In genomic region chr10:100158044-100158805, GRCh38 we compare ENCODE assay signal across 9 cellular contexts. TPM values are rescaled to one million over a fixed set of nuclear protein-coding genes. Genes with fewer than 3 reads are reported as not detected.
A peak's percentile ranks its signal among the peaks of the same experiment; 100 is the strongest.
DNase-seq lines count a peak whose midpoint lies in the region; ATAC-seq and TF ChIP-seq lines count a peak whose summit lies in the region.
"Had no signal": no experiment of that assay in that cellular context is flagged by ENCODE, and none has a peak within 500 bp of the region (broad histone marks: within the 10 kb centered on the region; RNA-seq: fewer than 3 reads in every experiment).

No MANE protein-coding gene starts in this region.

- H3K27me3 ChIP-seq in esophagus (ENCODE audit: control insufficient read depth in 1 of 2, insufficient read depth in 2 of 2, low read length in 2 of 2) = no peaks in the 10 kb centered on the region
- no peaks in the 10 kb centered on the region for H3K27me3 ChIP-seq in hepatocyte
- H3K27me3 ChIP-seq in effector memory CD4-positive, alpha-beta T cell (replicated peaks; ENCODE audit: control insufficient read depth, insufficient read depth, low read length, poor library complexity, severe bottlenecking) = no peaks in the 10 kb centered on the region

- peak overlapping the region in 1 of 2 donors; percentile 42 for H3K27ac Mint-ChIP-seq in stimulated activated naive CD8-positive, alpha-beta T cell treated with anti-CD3 and anti-CD28 coated beads, Interleukin-15, amount 100 ng/mL, for 72 hours

- H4K20me1 ChIP-seq in hepatocyte (ENCODE audit: insufficient read depth, poor library complexity, severe bottlenecking) = no peaks in the 10 kb centered on the region

- no peak overlapping the region for H3K4me3 Mint-ChIP-seq in stimulated activated naive CD8-positive, alpha-beta T cell treated with anti-CD3 and anti-CD28 coated beads, Interleukin-15, amount 100 ng/mL, for 72 hours

- H3K27me3 Mint-ChIP-seq in stimulated activated naive CD8-positive, alpha-beta T cell treated with anti-CD3 and anti-CD28 coated beads, Interleukin-15, amount 100 ng/mL, for 72 hours = no peaks in the 10 kb centered on the region

- DNase-seq in hepatocyte (ENCODE audit: low spot score) = no peak
- DNase-seq in T-helper 1 cell = no peak
- DNase-seq in effector memory CD4-positive, alpha-beta T cell = no peak
- no peak for DNase-seq in stimulated activated naive CD8-positive, alpha-beta T cell treated with anti-CD3 and anti-CD28 coated beads, Interleukin-15, amount 100 ng/mL, for 72 hours
- DNase-seq: DMS79 had no signal

- H3K9me3 Mint-ChIP-seq in stimulated activated naive CD8-positive, alpha-beta T cell treated with anti-CD3 and anti-CD28 coated beads, Interleukin-15, amount 100 ng/mL, for 72 hours = no peaks in the 10 kb centered on the region

- no peak overlapping the region for H2AFZ ChIP-seq in hepatocyte

- peak; percentile 88 for ATAC-seq in GM18867 (IDR thresholded peaks at IDR 0.05; ENCODE audit: unreplicated experiment)
- ATAC-seq in GM21447 (IDR thresholded peaks at IDR 0.05; ENCODE audit: unreplicated experiment) = peak; percentile 93
- peak; percentile 62 for ATAC-seq in HG03097 (IDR thresholded peaks at IDR 0.05; ENCODE audit: low FRiP score, unreplicated experiment)
- no peak for ATAC-seq in stimulated activated naive CD8-positive, alpha-beta T cell treated with anti-CD3 and anti-CD28 coated beads, Interleukin-15, amount 100 ng/mL, for 72 hours

- H3K36me3 ChIP-seq in esophagus (ENCODE audit: control insufficient read depth in 2 of 2, insufficient read depth in 2 of 2, low read length in 1 of 2) (no peaks in the 10 kb centered on the region), hepatocyte (replicated peaks; ENCODE audit: insufficient read depth, low read depth) (no peaks in the 10 kb centered on the region)
- H3K36me3 ChIP-seq in effector memory CD4-positive, alpha-beta T cell (ENCODE audit: control insufficient read depth, insufficient read depth, low read length) = peaks cover 27% of the 10 kb centered on the region

- no peak overlapping the region for H3K4me2 ChIP-seq in hepatocyte

- 85 to 91% methylated on average over 2 of the region's 2 CpGs for WGBS in esophagus, 2 donors
- WGBS in hepatocyte (ENCODE audit: low lambda C conversion rate, missing lambda C conversion rate) = 99% methylated on average over 2 of the region's 2 CpGs

- H3K4me1 Mint-ChIP-seq in stimulated activated naive CD8-positive, alpha-beta T cell treated with anti-CD3 and anti-CD28 coated beads, Interleukin-15, amount 100 ng/mL, for 72 hours = peaks cover 36% of the 10 kb centered on the region

- no peak for TF ChIP-seq CTCF in hepatocyte (IDR thresholded peaks at IDR 0.05; ENCODE audit: poor library complexity)

- no peak overlapping the region for H3K4me3 ChIP-seq in esophagus (ENCODE audit: low read depth in 1 of 2, low read length in 2 of 2)
- H3K4me3 ChIP-seq in hepatocyte = no peak overlapping the region
- no peak overlapping the region for H3K4me3 ChIP-seq in effector memory CD4-positive, alpha-beta T cell (ENCODE audit: insufficient read depth, low read depth, low read length, poor library complexity, severe bottlenecking)

- no peaks in the 10 kb centered on the region for H3K9me3 ChIP-seq in esophagus (ENCODE audit: control insufficient read depth in 2 of 2, insufficient read depth in 1 of 2, low read depth in 1 of 2, low read length in 1 of 2)
- no peaks in the 10 kb centered on the region for H3K9me3 ChIP-seq in hepatocyte (ENCODE audit: low read depth)
- H3K9me3 ChIP-seq in effector memory CD4-positive, alpha-beta T cell (ENCODE audit: control insufficient read depth, low read length) = no peaks in the 10 kb centered on the region

- peaks cover 6% of the 10 kb centered on the region for H3K79me2 ChIP-seq in hepatocyte

- H3K27ac ChIP-seq in esophagus (ENCODE audit: low read depth in 2 of 2, low read length in 1 of 2) = peak overlapping the region; percentile 35 to 68
- H3K27ac ChIP-seq in hepatocyte = no peak overlapping the region
- H3K27ac ChIP-seq in effector memory CD4-positive, alpha-beta T cell (ENCODE audit: insufficient read depth, low read length, poor library complexity, severe bottlenecking) = no peak overlapping the region

- no peaks in the 10 kb centered on the region for H3K9me2 ChIP-seq in hepatocyte (replicated peaks; ENCODE audit: insufficient read depth)

- H3K4me1 ChIP-seq in esophagus (ENCODE audit: control insufficient read depth in 2 of 2, insufficient read depth in 2 of 2, low read length in 1 of 2) (no peaks in the 10 kb centered on the region), hepatocyte (ENCODE audit: insufficient read depth) (no peaks in the 10 kb centered on the region)
- H3K4me1 ChIP-seq in effector memory CD4-positive, alpha-beta T cell (ENCODE audit: control insufficient read depth, insufficient read depth, low read length, poor library complexity, severe bottlenecking) = no peaks in the 10 kb centered on the region

RNA-seq across cellular contexts. Expression of gene ERLIN1, which starts 27.6 kb away (rescaled TPM):
- polyA plus RNA-seq in esophagus = 10 to 100 TPM in 1 of 2 donors, 1 to 10 TPM in 1; 6.6 to 18.7 TPM
- 33.2 and 35.7 TPM in 2 replicates for total RNA-seq in hepatocyte
- polyA plus RNA-seq in hepatocyte = 21.5 and 26.3 TPM in 2 replicates

Comparison
In these comparisons a context has a peak if more than half of its experiments do, and no peak if none do; other contexts are left out.
1. H3K27ac ChIP-seq: peak in esophagus (2 of 2); none in hepatocyte (single experiment) and effector memory CD4-positive, alpha-beta T cell (single experiment).